18 cellular contexts compared by ENCODE assay signal in the genomic region with DNA sequence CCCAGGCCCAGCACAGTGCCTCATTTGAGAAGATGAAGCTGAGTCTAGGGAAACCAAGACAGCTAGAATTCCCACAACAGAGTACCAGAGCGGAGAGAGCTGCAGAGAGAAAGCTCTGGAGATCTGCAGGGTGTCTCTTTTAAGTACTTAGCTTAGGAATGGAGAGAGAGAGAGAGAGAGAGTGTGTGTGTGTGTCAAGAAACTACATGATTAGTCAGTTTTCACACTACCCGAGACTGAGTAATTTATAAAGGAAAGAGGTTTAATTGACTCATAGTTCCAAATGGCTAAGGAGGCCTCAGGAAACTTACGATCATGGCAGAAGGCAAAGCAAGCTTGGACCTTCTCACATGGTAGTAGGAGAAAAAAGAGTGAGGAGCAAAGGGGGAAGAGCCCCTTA.
"Had no signal": no experiment of that assay in that cellular context is flagged by ENCODE, and none has a peak within 500 bp of the region (broad histone marks: within the 10 kb centered on the region; RNA-seq: fewer than 3 reads in every experiment).

No MANE protein-coding gene starts in this region.

- DNase-seq: activated CD4-positive, alpha-beta T cell treated with anti-CD3 and anti-CD28 coated beads, Interleukin-2, amount 10 ng/mL, durations not matched to agents 7 days and 5 days; activated effector memory CD4-positive, alpha-beta T cell treated with Interleukin-2 at 50 U/mL for 16 hours; amniotic stem cell; effector memory CD8-positive, alpha-beta T cell; gastrocnemius medialis; head of caudate nucleus; left ventricle myocardium inferior; mammary epithelial cell; midbrain; retina; spleen; stimulated activated CD4-positive, alpha-beta T cell treated with anti-CD3 and anti-CD28 coated beads, Interleukin-1b, Interleukin-23, amount 100 ng/mL, for 48 hours; stimulated activated CD8-positive, alpha-beta memory T cell treated with anti-CD3 and anti-CD28 coated beads, Interleukin-4, amount 100 ng/mL, for 48 hours; stimulated activated naive CD4-positive, alpha-beta T cell treated with Interleukin-2 at 50 U/mL for 16 hours had no signal

- ATAC-seq: effector memory CD8-positive, alpha-beta T cell; gastrocnemius medialis had no signal

- H3K4me3 ChIP-seq: gastrocnemius medialis, left ventricle myocardium inferior, SK-N-MC, spleen, tibial nerve had no signal

- H3K4me1 Mint-ChIP-seq: activated CD4-positive, alpha-beta T cell treated with anti-CD3 and anti-CD28 coated beads, Interleukin-2, amount 10 ng/mL, durations not matched to agents 7 days and 5 days; activated naive CD4-positive, alpha-beta T cell treated with anti-CD3 and anti-CD28 coated beads, Interleukin-2, amount 50 U/mL, for 24 hours; nephron had no signal

- H3K4me3 Mint-ChIP-seq: activated CD4-positive, alpha-beta T cell treated with anti-CD3 and anti-CD28 coated beads, Interleukin-2, amount 10 ng/mL, durations not matched to agents 7 days and 5 days; activated naive CD4-positive, alpha-beta T cell treated with anti-CD3 and anti-CD28 coated beads, Interleukin-2, amount 50 U/mL, for 24 hours; effector memory CD8-positive, alpha-beta T cell; nephron had no signal

- H3K9me3 Mint-ChIP-seq: activated naive CD4-positive, alpha-beta T cell treated with anti-CD3 and anti-CD28 coated beads, Interleukin-2, amount 50 U/mL, for 24 hours; effector memory CD8-positive, alpha-beta T cell had no signal

- H3K27me3 Mint-ChIP-seq: activated CD4-positive, alpha-beta T cell treated with anti-CD3 and anti-CD28 coated beads, Interleukin-2, amount 10 ng/mL, durations not matched to agents 7 days and 5 days; activated naive CD4-positive, alpha-beta T cell treated with anti-CD3 and anti-CD28 coated beads, Interleukin-2, amount 50 U/mL, for 24 hours; effector memory CD8-positive, alpha-beta T cell had no signal

- H3K27ac Mint-ChIP-seq: activated CD4-positive, alpha-beta T cell treated with anti-CD3 and anti-CD28 coated beads, Interleukin-2, amount 10 ng/mL, durations not matched to agents 7 days and 5 days; activated naive CD4-positive, alpha-beta T cell treated with anti-CD3 and anti-CD28 coated beads, Interleukin-2, amount 50 U/mL, for 24 hours; effector memory CD8-positive, alpha-beta T cell; nephron had no signal
